Comparison of ENCODE assay signal across 8 cellular contexts in the genomic region with DNA sequence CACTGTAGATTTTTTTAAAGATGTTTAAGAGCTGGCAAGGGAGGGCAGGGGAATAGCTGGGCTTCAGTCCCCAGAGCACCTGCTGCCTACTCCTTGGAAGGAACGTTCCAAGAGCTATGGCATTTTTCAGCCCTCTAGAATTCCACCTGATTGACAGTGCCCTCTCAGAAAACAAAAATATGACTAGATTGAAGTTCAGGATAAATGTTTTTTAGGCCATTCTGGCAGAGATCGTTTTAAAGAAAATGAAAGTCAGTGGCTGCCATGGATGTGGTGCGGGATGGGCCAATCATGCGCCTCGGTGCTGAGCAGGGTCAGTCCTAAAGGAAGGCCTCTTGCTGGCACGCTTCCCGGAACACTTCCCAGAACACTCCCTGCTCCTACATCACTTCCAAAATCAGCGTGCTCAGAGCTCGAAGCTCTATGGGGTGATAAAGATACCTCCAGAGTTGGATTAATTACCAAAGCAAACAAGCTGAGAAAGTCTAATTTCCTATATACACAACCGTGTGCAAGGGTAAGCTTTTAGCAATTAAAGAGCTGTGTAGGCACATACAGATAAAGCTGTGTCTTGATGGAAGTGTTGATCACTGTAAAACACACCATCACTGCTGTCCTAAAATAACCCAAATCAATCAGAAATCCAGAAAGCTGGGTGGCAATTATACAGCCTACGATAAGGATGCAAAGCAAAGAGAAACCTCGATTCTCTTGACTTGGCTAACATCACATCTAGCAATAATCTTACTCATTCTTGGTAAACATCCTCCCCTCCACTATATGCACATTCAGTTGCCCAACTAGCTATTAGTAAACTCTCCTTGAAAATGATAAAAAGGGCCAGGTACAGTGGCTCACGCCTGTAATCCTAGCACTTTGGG. TPM values are rescaled to one million over a fixed set of nuclear protein-coding genes. Genes with fewer than 3 reads are reported as not detected.
DNase-seq lines count a peak whose midpoint lies in the region; ATAC-seq, FAIRE-seq and TF ChIP-seq lines count a peak whose summit lies in the region.

No MANE protein-coding gene starts in this region.

- H3K36me3 Mint-ChIP-seq in astrocyte (ENCODE audit: low read depth, unreplicated experiment): no peaks in the 10 kb centered on the region
- H3K36me3 Mint-ChIP-seq in nephron progenitor cell (ENCODE audit: low read depth): no peaks in the 10 kb centered on the region

- H3K4me1 Mint-ChIP-seq in astrocyte (ENCODE audit: low read depth, unreplicated experiment): no peaks in the 10 kb centered on the region
- H3K4me1 Mint-ChIP-seq in nephron progenitor cell: peaks cover 5% of the 10 kb centered on the region

- FAIRE-seq in astrocyte (lab: Jason Lieb, UNC): no peak
- no peak for FAIRE-seq in GM12891 (lab: Jason Lieb, UNC)

- H3K4me3 ChIP-seq in astrocyte (ENCODE audit: insufficient read depth, low read depth, low read length) (no peak overlapping the region), testis (no peak overlapping the region)

- DNase-seq in NCI-H1105 (lab: John Stamatoyannopoulos, UW) (peak; percentile 97), astrocyte (ENCODE audit: low read depth) (peak; percentile 68), kidney tubule cell (ENCODE audit: low spot score) (peak; percentile 77), testis (peak; percentile 93), GM12891 (ENCODE audit: insufficient read length, low spot score) (no peak), HuH-7.5 (ENCODE audit: low spot score) (no peak), nephron progenitor cell (no peak)

- intact Hi-C loops in testis (cut with DNase I; ENCODE audit: low total_unique reads): no loop called here

- WGBS in testis, 2 donors: 39 to 43% methylated on average over 13 of the region's 13 CpGs

- no peaks in the 10 kb centered on the region for H3K4me1 ChIP-seq in astrocyte (ENCODE audit: insufficient read depth, low read length)
- peaks cover 12% of the 10 kb centered on the region for H3K4me1 ChIP-seq in testis

- H3K27ac Mint-ChIP-seq in astrocyte (ENCODE audit: unreplicated experiment) (no peak overlapping the region), nephron progenitor cell (no peak overlapping the region)

- no peak for ATAC-seq in HG02763 (IDR thresholded peaks at IDR 0.05; ENCODE audit: unreplicated experiment)

- no peaks in the 10 kb centered on the region for H3K9me3 ChIP-seq in astrocyte (ENCODE audit: insufficient read depth, low read depth, low read length)
- no peaks in the 10 kb centered on the region for H3K9me3 ChIP-seq in testis

- no peak overlapping the region for H3K4me3 Mint-ChIP-seq in astrocyte (ENCODE audit: unreplicated experiment)
- no peak overlapping the region for H3K4me3 Mint-ChIP-seq in nephron progenitor cell

- no peaks in the 10 kb centered on the region for H4K20me1 ChIP-seq in astrocyte (ENCODE audit: insufficient read depth, low read length)

- H3K27ac ChIP-seq in astrocyte (ENCODE audit: low read depth, low read length): no peak overlapping the region
- H3K27ac ChIP-seq in testis: peak overlapping the region; percentile 77 to 79

- H3K27me3 ChIP-seq in astrocyte (ENCODE audit: insufficient read depth, low read length): no peaks in the 10 kb centered on the region
- H3K27me3 ChIP-seq in testis: no peaks in the 10 kb centered on the region

- H3K27me3 Mint-ChIP-seq in astrocyte (ENCODE audit: low read depth, unreplicated experiment) (peaks cover 9% of the 10 kb centered on the region), nephron progenitor cell (ENCODE audit: low read depth, poor library complexity) (no peaks in the 10 kb centered on the region)

- peak overlapping the region; percentile 32 for H3K4me2 ChIP-seq in astrocyte (ENCODE audit: low read length)

- H3K36me3 ChIP-seq in astrocyte (ENCODE audit: insufficient read depth, low read length): no peaks in the 10 kb centered on the region
- H3K36me3 ChIP-seq in testis (ENCODE audit: low read depth, missing control alignments): no peaks in the 10 kb centered on the region

- H3K9ac ChIP-seq in astrocyte (ENCODE audit: low read length): no peak overlapping the region

- TF ChIP-seq POLR2A in testis (IDR thresholded peaks at IDR 0.05) (no peak), GM12891 (IDR thresholded peaks at IDR 0.05; ENCODE audit: low read depth, low read length) (no peak)

- H3K79me2 ChIP-seq in astrocyte (ENCODE audit: insufficient read depth, low read length): no peaks in the 10 kb centered on the region

- TF ChIP-seq CTCF in astrocyte (IDR thresholded peaks at IDR 0.05; ENCODE audit: insufficient read depth, low read depth, low read length) (no peak), testis (IDR thresholded peaks at IDR 0.05) (no peak), nephron progenitor cell (IDR thresholded peaks at IDR 0.05) (no peak)

- H3K9me3 Mint-ChIP-seq in astrocyte (ENCODE audit: unreplicated experiment) (no peaks in the 10 kb centered on the region), nephron progenitor cell (peaks cover 3% of the 10 kb centered on the region)

- H2AFZ ChIP-seq in astrocyte (ENCODE audit: low read depth, low read length): peak overlapping the region; percentile 7

TF ChIP-seq in GM12891, 5 proteins besides CTCF, POLR2A, EP300 and RAD21:
- TF ChIP-seq POLR2AphosphoS5 (IDR thresholded peaks at IDR 0.05; ENCODE audit: low read depth, low read length): no peak
- TF ChIP-seq TAF1 (IDR thresholded peaks at IDR 0.05; ENCODE audit: low read depth, low read length): no peak
- TF ChIP-seq POU2F2 (IDR thresholded peaks at IDR 0.05; ENCODE audit: low read depth, low read length): no peak
- no peak for TF ChIP-seq PAX5 (IDR thresholded peaks at IDR 0.05; ENCODE audit: insufficient read depth, low read length, severe bottlenecking)
- TF ChIP-seq SPI1 (IDR thresholded peaks at IDR 0.05; ENCODE audit: low read depth, low read length): no peak

RNA-seq across cellular contexts. Expression of a gene that starts 34.6 kb away (rescaled TPM):
- total RNA-seq in astrocyte: 1.0 and 2.5 TPM in 2 replicates
- total RNA-seq in testis: 10 to 100 TPM; 24.0 to 34.7 TPM
- 37.2 TPM for polyA plus RNA-seq in testis (ENCODE audit: insufficient read depth, low read depth, low replicate concordance)
- 2.5 TPM for polyA plus RNA-seq in GM12891 (2012; ENCODE audit: low read depth, missing spikeins)

Comparison
In these comparisons a context has a peak if more than half of its experiments do, and no peak if none do; other contexts are left out.
1. DNase-seq: peak in NCI-H1105 (single experiment), astrocyte (single experiment), kidney tubule cell (single experiment) and testis (single experiment); none in GM12891 (single experiment), HuH-7.5 (single experiment) and nephron progenitor cell (single experiment).